ENCODE assay signal across 8 cellular contexts in genomic region chr22:42959472-42960145, GRCh38. TPM values are rescaled to one million over a fixed set of nuclear protein-coding genes. Genes with fewer than 3 reads are reported as not detected.
DNase-seq lines count a peak whose midpoint lies in the region; ATAC-seq lines count a peak whose summit lies in the region.

No MANE protein-coding gene starts in this region.

- H3K4me3 Mint-ChIP-seq in T-helper 17 cell = no peak overlapping the region

- H3K4me1 Mint-ChIP-seq in T-helper 17 cell = peaks cover 55% of the 10 kb centered on the region

- peak overlapping the region; percentile 70 for H3K27ac Mint-ChIP-seq in T-helper 17 cell

- DNase-seq in HPDE6-E6E7 (ENCODE audit: extremely low spot score) (peak; percentile 46), T-helper 17 cell (no peak), fibroblast of the conjunctiva (ENCODE audit: low read depth) (peak; percentile 62), pons (ENCODE audit: low spot score) (peak; percentile 35), hippocampal formation (lab: John Stamatoyannopoulos, UW) (no peak)
- no peak for DNase-seq in stimulated activated CD8-positive, alpha-beta memory T cell treated with anti-CD3 and anti-CD28 coated beads, Interleukin-4, amount 100 ng/mL, for 48 hours

- H3K27me3 Mint-ChIP-seq in T-helper 17 cell = no peaks in the 10 kb centered on the region

- no peaks in the 10 kb centered on the region for H3K9me3 ChIP-seq in T-helper 17 cell (ENCODE audit: control insufficient read depth, low read length, poor library complexity, severe bottlenecking)

- no peaks in the 10 kb centered on the region for H3K36me3 Mint-ChIP-seq in T-helper 17 cell (ENCODE audit: low read depth)

- ATAC-seq in T-helper 17 cell (no peak), GM21390 (IDR thresholded peaks at IDR 0.05; ENCODE audit: unreplicated experiment) (no peak), GM18502 (IDR thresholded peaks at IDR 0.05; ENCODE audit: poor library complexity, unreplicated experiment) (no peak)

RNA-seq across cellular contexts. Expression of gene PACSIN2, which starts 55.3 kb away (rescaled TPM):
- 10 to 100 TPM; 36.8 to 61.3 TPM for total RNA-seq in T-helper 17 cell

Comparison
In these comparisons a context has a peak if more than half of its experiments do, and no peak if none do; other contexts are left out.
1. DNase-seq: peak in HPDE6-E6E7 (single experiment), fibroblast of the conjunctiva (single experiment) and pons (single experiment); none in T-helper 17 cell (0 of 3), hippocampal formation (0 of 2) and stimulated activated CD8-positive, alpha-beta memory T cell treated with anti-CD3 and anti-CD28 coated beads, Interleukin-4, amount 100 ng/mL, for 48 hours (single experiment).